29 cellular contexts compared by ENCODE assay signal in the genomic region with DNA sequence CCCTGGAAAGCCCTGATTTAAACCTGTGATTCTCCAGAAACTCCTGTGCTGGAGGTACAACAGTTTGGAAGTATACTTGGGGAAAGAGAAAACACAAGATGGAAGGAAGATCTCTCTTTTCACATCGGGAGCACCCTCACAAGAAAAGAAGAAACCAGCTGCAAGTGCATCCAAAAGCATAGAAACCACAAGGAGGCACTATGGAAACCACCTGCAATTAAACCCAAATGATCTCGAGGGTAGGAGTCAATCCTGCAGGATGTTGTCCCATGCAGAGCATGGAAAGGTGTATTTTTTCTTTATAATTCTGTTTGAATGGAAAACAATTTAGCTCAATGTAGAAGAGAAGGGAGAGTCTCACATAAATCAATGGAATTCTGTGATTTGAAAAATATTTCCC.
A peak's percentile ranks its signal among the peaks of the same experiment; 100 is the strongest.
DNase-seq lines count a peak whose midpoint lies in the region; ATAC-seq and TF ChIP-seq lines count a peak whose summit lies in the region.
"Had no signal": no experiment of that assay in that cellular context is flagged by ENCODE, and none has a peak within 500 bp of the region (broad histone marks: within the 10 kb centered on the region; RNA-seq: fewer than 3 reads in every experiment).

No MANE protein-coding gene starts in this region.

- H3K9ac ChIP-seq in Loucy (ENCODE audit: low read depth, low read length, poor library complexity, severe bottlenecking): no peak overlapping the region

- ATAC-seq in GM21526 (IDR thresholded peaks at IDR 0.05; ENCODE audit: low FRiP score, unreplicated experiment): no peak
- ATAC-seq: body of pancreas; GM12878; mucosa of descending colon; pancreas; right lobe of liver; stimulated activated naive B cell treated with anti-CD40 and anti-IgM and Interleukin-4, amounts not matched to agents 10 μg/mL and 1 μg/mL and 100 μg/mL, for 72 hours had no signal

- no peaks in the 10 kb centered on the region for H3F3A ChIP-seq in Loucy (ENCODE audit: low read depth)

- no peaks in the 10 kb centered on the region for H3K36me3 ChIP-seq in Loucy (ENCODE audit: insufficient read depth, low read length)
- H3K36me3 ChIP-seq: pancreas, right lobe of liver, thoracic aorta had no signal

- H3K9me2 ChIP-seq in Loucy (replicated peaks; ENCODE audit: low read depth, low read length): no peaks in the 10 kb centered on the region

- TF ChIP-seq CTCF in GM12873 (IDR thresholded peaks at IDR 0.05; ENCODE audit: insufficient read depth, low read depth, low read length, missing control alignments): peak; percentile 6
- TF ChIP-seq CTCF in Loucy (conservative IDR thresholded peaks at IDR 0.05; ENCODE audit: low read length): peak; percentile 21; the same call in 1 of the 2 replicates
- TF ChIP-seq CTCF in fibroblast of mammary gland (conservative IDR thresholded peaks at IDR 0.05; ENCODE audit: control insufficient read depth, insufficient read depth, low read depth, low read length): peak; percentile 25
- peak; percentile 24 for TF ChIP-seq CTCF in retinal pigment epithelial cell (conservative IDR thresholded peaks at IDR 0.05; ENCODE audit: low read depth, low read length)

- H3K79me2 ChIP-seq in Loucy (ENCODE audit: insufficient read depth, low read length): no peaks in the 10 kb centered on the region
- H3K79me2 ChIP-seq: hepatocyte had no signal

- H4K20me1 ChIP-seq in Loucy (ENCODE audit: insufficient read depth, low read length, poor library complexity, severe bottlenecking): no peaks in the 10 kb centered on the region

- DNase-seq in fibroblast of mammary gland (ENCODE audit: low read depth): no peak
- DNase-seq in retinal pigment epithelial cell (ENCODE audit: low read depth): no peak
- DNase-seq in EL: no peak
- no peak for DNase-seq in activated naive CD4-positive, alpha-beta T cell treated with Interleukin-2 at 50 U/mL for 16 hours
- DNase-seq: activated CD4-positive, alpha-beta memory T cell treated with anti-CD3 and anti-CD28 coated beads for 36 hours; activated gamma-delta T cell; activated T-cell treated with anti-CD3 and anti-CD28 coated beads for 4 hours; body of pancreas; CD8-positive, alpha-beta memory T cell; DMS79; effector CD8-positive, alpha-beta T cell; erythroblast; IMR-90; mucosa of descending colon; NCI-H2081; NCI-H345; NCI-H748 treated with DMSO at 0.1 percent for 48 hours; pancreas; right lobe of liver; stimulated activated CD4-positive, alpha-beta T cell treated with anti-CD3 and anti-CD28 coated beads, Interleukin-12 subunit alpha, Interleukin-12 subunit beta, amount 100 ng/mL, for 4 hours; stimulated activated CD4-positive, alpha-beta T cell treated with anti-CD3 and anti-CD28 coated beads, Interleukin-4, amount 100 ng/mL, for 24 hours; stimulated activated naive B cell treated with anti-CD40 and anti-IgM and Interleukin-4, amounts not matched to agents 10 μg/mL and 1 μg/mL and 100 μg/mL, for 72 hours; T1000 had no signal

- H3K9me3 ChIP-seq in Loucy (ENCODE audit: insufficient read depth, low read depth, low read length): no peaks in the 10 kb centered on the region
- H3K9me3 ChIP-seq: body of pancreas, mucosa of descending colon, pancreas, right lobe of liver, thoracic aorta had no signal

- H3K4me1 ChIP-seq in Loucy (ENCODE audit: insufficient read depth, low read length, poor library complexity, severe bottlenecking): no peaks in the 10 kb centered on the region
- H3K4me1 ChIP-seq: body of pancreas, pancreas, right lobe of liver had no signal

- no peaks in the 10 kb centered on the region for H3K27me3 ChIP-seq in Loucy (ENCODE audit: insufficient read depth, low read length, poor library complexity, severe bottlenecking)
- H3K27me3 ChIP-seq: body of pancreas, hepatocyte, pancreas, right lobe of liver had no signal

- H2AFZ ChIP-seq in Loucy (ENCODE audit: low read length): no peak overlapping the region
- H2AFZ ChIP-seq: hepatocyte had no signal

- H3K4me3 ChIP-seq in Loucy (ENCODE audit: low read length, poor library complexity, severe bottlenecking): no peak overlapping the region
- no peak overlapping the region for H3K4me3 ChIP-seq in fibroblast of mammary gland (ENCODE audit: control insufficient read depth, low read depth, low read length)
- H3K4me3 ChIP-seq in retinal pigment epithelial cell (ENCODE audit: low read length): no peak overlapping the region
- H3K4me3 ChIP-seq: body of pancreas, GM12878, hepatocyte, mucosa of descending colon, pancreas, right lobe of liver, thoracic aorta had no signal

- no peak overlapping the region for H3K4me2 ChIP-seq in Loucy (ENCODE audit: low read depth, low read length, poor library complexity, severe bottlenecking)
- H3K4me2 ChIP-seq: hepatocyte had no signal
